Comparison of ENCODE assay signal across 16 cellular contexts in genomic region chr1:29339176-29339575, GRCh38.
DNase-seq lines count a peak whose midpoint lies in the region; TF ChIP-seq lines count a peak whose summit lies in the region.
"Had no signal": no experiment of that assay in that cellular context is flagged by ENCODE, and none has a peak within 500 bp of the region (broad histone marks: within the 10 kb centered on the region; RNA-seq: fewer than 3 reads in every experiment).

No MANE protein-coding gene starts in this region.

- H3K4me3 ChIP-seq in trophoblast cell (ENCODE audit: low read depth, low read length), result no peak overlapping the region
- H3K4me3 ChIP-seq in coronary artery, result no peak overlapping the region
- H3K4me3 ChIP-seq: SJCRH30 had no signal

- H3K27ac ChIP-seq in trophoblast cell (ENCODE audit: low read depth, low read length) (no peak overlapping the region), coronary artery (no peak overlapping the region)
- H3K27ac ChIP-seq: SJCRH30 had no signal

- no CpG with 5 or more reads among the region's 3 CpGs for WGBS in trophoblast cell (ENCODE audit: extremely low coverage, insufficient coverage, insufficient read length)

- no peak overlapping the region for H3K4me2 ChIP-seq in trophoblast cell (ENCODE audit: low read length)

- H2AK5ac ChIP-seq in trophoblast cell (ENCODE audit: low read length), result no peak overlapping the region

- H3K23ac ChIP-seq in trophoblast cell (ENCODE audit: low read length), result peak overlapping the region; percentile 38

- no peak overlapping the region for H4K12ac ChIP-seq in trophoblast cell (ENCODE audit: low read depth, low read length)

- no peak overlapping the region for H3K9ac ChIP-seq in trophoblast cell (ENCODE audit: low read length)

- no peaks in the 10 kb centered on the region for H3K4me1 ChIP-seq in trophoblast cell (ENCODE audit: control insufficient read depth in 1 of 2, insufficient read depth in 2 of 2, low read length in 2 of 2)

- H2BK120ac ChIP-seq in trophoblast cell (ENCODE audit: insufficient read depth, low read length, poor library complexity), result no peak overlapping the region

- no peaks in the 10 kb centered on the region for H3K79me2 ChIP-seq in trophoblast cell (ENCODE audit: control insufficient read depth, insufficient read depth, low read length, poor library complexity)

- H2AFZ ChIP-seq in trophoblast cell (ENCODE audit: insufficient read depth, low read length, poor library complexity), result no peak overlapping the region

- no peak overlapping the region for H4K8ac ChIP-seq in trophoblast cell (ENCODE audit: low read depth, low read length)

- H3K4ac ChIP-seq in trophoblast cell (ENCODE audit: low read depth, low read length), result no peak overlapping the region

- no peaks in the 10 kb centered on the region for H3K36me3 ChIP-seq in trophoblast cell (ENCODE audit: control insufficient read depth in 1 of 2, insufficient read depth in 2 of 2, low read length in 2 of 2)
- H3K36me3 ChIP-seq: SJCRH30 had no signal

- H3K9me3 ChIP-seq in trophoblast cell (ENCODE audit: insufficient read depth, low read depth, low read length), result no peaks in the 10 kb centered on the region
- H3K9me3 ChIP-seq: SJCRH30 had no signal

- no peak overlapping the region for H3K14ac ChIP-seq in trophoblast cell (ENCODE audit: low read length)

- H2BK5ac ChIP-seq in trophoblast cell (ENCODE audit: low read depth, low read length, poor library complexity), result no peak overlapping the region

- H2BK12ac ChIP-seq in trophoblast cell (ENCODE audit: low read length), result no peak overlapping the region

- no peak overlapping the region for H4K91ac ChIP-seq in trophoblast cell (ENCODE audit: low read depth, low read length)

- TF ChIP-seq CTCF in coronary artery (IDR thresholded peaks at IDR 0.05), result no peak

- no peaks in the 10 kb centered on the region for H3K27me3 ChIP-seq in trophoblast cell (ENCODE audit: insufficient read depth, low read length)
- H3K27me3 ChIP-seq: SJCRH30 had no signal

- H3K18ac ChIP-seq in trophoblast cell (ENCODE audit: low read length), result no peak overlapping the region

- no peaks in the 10 kb centered on the region for H3K79me1 ChIP-seq in trophoblast cell (ENCODE audit: low read length)

- DNase-seq in M059J (ENCODE audit: low read depth), result peak; percentile 34
- DNase-seq in RPMI7951 (ENCODE audit: low read depth), result peak; percentile 32
- DNase-seq in fibroblast of gingiva (ENCODE audit: low read depth), result peak; percentile 6
- DNase-seq in trophoblast cell, result no peak
- DNase-seq in SHP77 (lab: John Stamatoyannopoulos, UW), result no peak
- DNase-seq in mesenteric fat pad (ENCODE audit: low spot score), result no peak
- DNase-seq in coronary artery (ENCODE audit: low spot score), result no peak
- DNase-seq in mucosa of gallbladder (ENCODE audit: low spot score), result no peak
- DNase-seq: ACHN; C1 segment of cervical spinal cord; CD8-positive, alpha-beta memory T cell; HFFc6; KG1; NCI-H1436; NCI-H1930; SJCRH30 had no signal

Comparison
In these comparisons a context has a peak if more than half of its experiments do, and no peak if none do; other contexts are left out.
1. DNase-seq: peak in M059J (single experiment), RPMI7951 (single experiment) and fibroblast of gingiva (single experiment); none in trophoblast cell (0 of 2), SHP77 (0 of 2), mesenteric fat pad (single experiment), coronary artery (single experiment) and mucosa of gallbladder (single experiment).